1 cellular context compared by ENCODE assay signal in genomic region chr12:46384451-46385301, GRCh38.
TF ChIP-seq lines count a peak whose summit lies in the region.

No MANE protein-coding gene starts in this region.

TF ChIP-seq in HepG2, 621 proteins besides CTCF, POLR2A, EP300 and RAD21 (continued from another document and continues in another):
- TF ChIP-seq ZNF646 (CRISPR knock-in tag; IDR thresholded peaks at IDR 0.05) = no peak
- no peak for TF ChIP-seq ZBTB21 (CRISPR knock-in tag; IDR thresholded peaks at IDR 0.05)
- no peak for TF ChIP-seq ZNF878 (CRISPR knock-in tag; IDR thresholded peaks at IDR 0.05)
- no peak for TF ChIP-seq ZSCAN29 (CRISPR knock-in tag; conservative IDR thresholded peaks at IDR 0.05)
- TF ChIP-seq ZBTB4 (CRISPR knock-in tag; IDR thresholded peaks at IDR 0.05; ENCODE audit: borderline replicate concordance) = no peak
- TF ChIP-seq ZNF816 (CRISPR knock-in tag; IDR thresholded peaks at IDR 0.05; ENCODE audit: borderline replicate concordance) = 0 out of 2 replicates have a peak, but pooled peaks have one; percentile 51
- peak; percentile 54; the same call in 1 of the 2 replicates for TF ChIP-seq ZFP36L1 (CRISPR knock-in tag; IDR thresholded peaks at IDR 0.05)
- TF ChIP-seq AKNA (CRISPR knock-in tag; IDR thresholded peaks at IDR 0.05; ENCODE audit: borderline replicate concordance) = no peak
- TF ChIP-seq IKZF5 (CRISPR knock-in tag; IDR thresholded peaks at IDR 0.05) = no peak
- no peak for TF ChIP-seq ZNF124 (CRISPR knock-in tag; IDR thresholded peaks at IDR 0.05)
- no peak for TF ChIP-seq ZNF335 (CRISPR knock-in tag; IDR thresholded peaks at IDR 0.05)
- no peak for TF ChIP-seq HOXA5 (CRISPR knock-in tag; IDR thresholded peaks at IDR 0.05)
- no peak for TF ChIP-seq KLF12 (CRISPR knock-in tag; IDR thresholded peaks at IDR 0.05; ENCODE audit: borderline replicate concordance)
- no peak for TF ChIP-seq SNAI1 (CRISPR knock-in tag; IDR thresholded peaks at IDR 0.05; ENCODE audit: borderline replicate concordance)
- no peak for TF ChIP-seq ZNF652 (CRISPR knock-in tag; IDR thresholded peaks at IDR 0.05; ENCODE audit: borderline replicate concordance, low read depth)
- no peak for TF ChIP-seq DNMT3B (CRISPR knock-in tag; conservative IDR thresholded peaks at IDR 0.05)
- 0 out of 2 replicates have a peak, but pooled peaks have one; percentile 57 for TF ChIP-seq NAIF1 (CRISPR knock-in tag; IDR thresholded peaks at IDR 0.05; ENCODE audit: borderline replicate concordance)
- TF ChIP-seq ETV6 (CRISPR knock-in tag; conservative IDR thresholded peaks at IDR 0.05) = no peak
- TF ChIP-seq ZNF431 (CRISPR knock-in tag; IDR thresholded peaks at IDR 0.05; ENCODE audit: borderline replicate concordance, low read depth) = no peak
- TF ChIP-seq ISX (CRISPR knock-in tag; conservative IDR thresholded peaks at IDR 0.05) = no peak
- TF ChIP-seq SKIL (CRISPR knock-in tag; IDR thresholded peaks at IDR 0.05; ENCODE audit: borderline replicate concordance) = no peak
- TF ChIP-seq JUNB (CRISPR knock-in tag; IDR thresholded peaks at IDR 0.05; ENCODE audit: borderline replicate concordance) = no peak
- no peak for TF ChIP-seq ZFP41 (CRISPR knock-in tag; IDR thresholded peaks at IDR 0.05; ENCODE audit: borderline replicate concordance)
- no peak for TF ChIP-seq ZNF615 (CRISPR knock-in tag; IDR thresholded peaks at IDR 0.05; ENCODE audit: borderline replicate concordance)
- TF ChIP-seq ZNF337 (CRISPR knock-in tag; IDR thresholded peaks at IDR 0.05; ENCODE audit: borderline replicate concordance, low read depth) = no peak
- TF ChIP-seq FOXO1 (CRISPR knock-in tag; IDR thresholded peaks at IDR 0.05) = no peak
- TF ChIP-seq ZNF496 (CRISPR knock-in tag; IDR thresholded peaks at IDR 0.05; ENCODE audit: insufficient replicate concordance) = no peak
- peak; percentile 27; the same call in 1 of the 2 replicates for TF ChIP-seq HNF4G (IDR thresholded peaks at IDR 0.05; ENCODE audit: borderline replicate concordance, low read depth, low read length)
- TF ChIP-seq HNF4G (CRISPR knock-in tag; IDR thresholded peaks at IDR 0.05; ENCODE audit: borderline replicate concordance, low read depth) = no peak
- TF ChIP-seq ZNF329 (CRISPR knock-in tag; IDR thresholded peaks at IDR 0.05; ENCODE audit: low read depth) = no peak
- TF ChIP-seq ZNF205 (CRISPR knock-in tag; IDR thresholded peaks at IDR 0.05) = no peak
- TF ChIP-seq MAX (IDR thresholded peaks at IDR 0.05) = no peak
- no peak for TF ChIP-seq NR3C1 (CRISPR knock-in tag; IDR thresholded peaks at IDR 0.05)
- TF ChIP-seq KDM6A (CRISPR knock-in tag; IDR thresholded peaks at IDR 0.05; ENCODE audit: low read depth) = no peak
- no peak for TF ChIP-seq GABPA (IDR thresholded peaks at IDR 0.05; ENCODE audit: low read depth, low read length)
- no peak; the same call in 1 of the 2 replicates for TF ChIP-seq GABPA (CRISPR knock-in tag; IDR thresholded peaks at IDR 0.05; ENCODE audit: low read depth)
- TF ChIP-seq CHD4 (IDR thresholded peaks at IDR 0.05; ENCODE audit: borderline replicate concordance, low read length) = 0 out of 2 replicates have a peak, but pooled peaks have one; percentile 5
- TF ChIP-seq ISL2 (CRISPR knock-in tag; IDR thresholded peaks at IDR 0.05) = no peak
- TF ChIP-seq RBM39 (IDR thresholded peaks at IDR 0.05; ENCODE audit: low read depth, low read length, poor library complexity, severe bottlenecking) = no peak
- no peak for TF ChIP-seq ZNF557 (CRISPR knock-in tag; IDR thresholded peaks at IDR 0.05)
